1 cellular context compared by ENCODE assay signal in genomic region chr6:36442671-36443497, GRCh38.
TF ChIP-seq lines count a peak whose summit lies in the region.

TSS of gene KCTD20 (plus strand) at chr6:36443000. CDS start at chr6:36470098, 27,098 bp downstream.
TSS of gene PXT1 (minus strand) at chr6:36442854. CDS start at chr6:36426082, 16,772 bp downstream.

TF ChIP-seq in HepG2, 621 proteins besides CTCF, POLR2A, EP300 and RAD21 (continued from another document and continues in another):
- no peak; the same call in 1 of the 2 replicates for TF ChIP-seq GMEB2 (CRISPR knock-in tag; IDR thresholded peaks at IDR 0.05; ENCODE audit: low read depth)
- no peak for TF ChIP-seq SNAPC5 (CRISPR knock-in tag; IDR thresholded peaks at IDR 0.05; ENCODE audit: borderline replicate concordance)
- TF ChIP-seq RNF219 (CRISPR knock-in tag; IDR thresholded peaks at IDR 0.05) = no peak
- TF ChIP-seq MLX (CRISPR knock-in tag; IDR thresholded peaks at IDR 0.05) = peak; percentile 71; the same call in 1 of the 2 replicates
- no peak for TF ChIP-seq SNAPC2 (CRISPR knock-in tag; IDR thresholded peaks at IDR 0.05)
- peak; percentile 69 for TF ChIP-seq SRF (IDR thresholded peaks at IDR 0.05; ENCODE audit: low read depth, low read length)
- peak; percentile 37; the same call in 1 of the 2 replicates for TF ChIP-seq ARID2 (CRISPR knock-in tag; IDR thresholded peaks at IDR 0.05; ENCODE audit: borderline replicate concordance)
- TF ChIP-seq TBX3 (IDR thresholded peaks at IDR 0.05; ENCODE audit: borderline replicate concordance) = no peak
- peak; percentile 73; the same call in 1 of the 2 replicates for TF ChIP-seq TARDBP (CRISPR knock-in tag; IDR thresholded peaks at IDR 0.05)
- TF ChIP-seq ZNF652 (CRISPR knock-in tag; IDR thresholded peaks at IDR 0.05; ENCODE audit: borderline replicate concordance, low read depth) = 0 out of 2 replicates have a peak, but pooled peaks have one; percentile 49
- peak; percentile 95; the same call in 1 of the 2 replicates for TF ChIP-seq ZNF274 (CRISPR knock-in tag; IDR thresholded peaks at IDR 0.05)
- peak; percentile 41; the same call in 1 of the 2 replicates for TF ChIP-seq ZNF142 (CRISPR knock-in tag; IDR thresholded peaks at IDR 0.05)
- TF ChIP-seq GATA4 (IDR thresholded peaks at IDR 0.05; ENCODE audit: borderline replicate concordance, low read depth) = peak; percentile 68; the same call in 1 of the 2 replicates
- TF ChIP-seq ZSCAN9 (CRISPR knock-in tag; IDR thresholded peaks at IDR 0.05; ENCODE audit: borderline replicate concordance) = peak; percentile 81
- no peak; the same call in 1 of the 2 replicates for TF ChIP-seq NFATC3 (CRISPR knock-in tag; IDR thresholded peaks at IDR 0.05)
- TF ChIP-seq SP1 (IDR thresholded peaks at IDR 0.05) = no peak
- peak; percentile 68 for TF ChIP-seq SP1 (CRISPR knock-in tag; IDR thresholded peaks at IDR 0.05)
- peak; percentile 66; the same call in 1 of the 2 replicates for TF ChIP-seq ZNF691 (CRISPR knock-in tag; IDR thresholded peaks at IDR 0.05; ENCODE audit: borderline replicate concordance, low read depth)
- 0 out of 2 replicates have a peak, but pooled peaks have one; percentile 34 for TF ChIP-seq ZBTB26 (CRISPR knock-in tag; IDR thresholded peaks at IDR 0.05; ENCODE audit: borderline replicate concordance)
- TF ChIP-seq ZNF792 (CRISPR knock-in tag; IDR thresholded peaks at IDR 0.05) = peak; percentile 90
- no peak; the same call in 1 of the 2 replicates for TF ChIP-seq CENPBD1 (CRISPR knock-in tag; IDR thresholded peaks at IDR 0.05; ENCODE audit: borderline replicate concordance, low read depth)
- no peak for TF ChIP-seq MBD4 (IDR thresholded peaks at IDR 0.05; ENCODE audit: borderline replicate concordance, low read length)
- TF ChIP-seq TEF (CRISPR knock-in tag; IDR thresholded peaks at IDR 0.05) = no peak; the same call in 1 of the 2 replicates
- no peak for TF ChIP-seq CEBPB (IDR thresholded peaks at IDR 0.05; ENCODE audit: borderline replicate concordance, low read depth, low read length)
- peak; percentile 96 for TF ChIP-seq ZIK1 (CRISPR knock-in tag; IDR thresholded peaks at IDR 0.05; ENCODE audit: borderline replicate concordance, low read depth)
- TF ChIP-seq RBM22 (optimal IDR thresholded peaks at IDR 0.05; ENCODE audit: low read length) = no peak
- TF ChIP-seq ZNF816 (CRISPR knock-in tag; IDR thresholded peaks at IDR 0.05; ENCODE audit: borderline replicate concordance) = peak; percentile 63; the same call in 1 of the 2 replicates
- 0 out of 2 replicates have a peak, but pooled peaks have one; percentile 53 for TF ChIP-seq MEIS2 (CRISPR knock-in tag; IDR thresholded peaks at IDR 0.05)
- no peak for TF ChIP-seq ATAD3A (CRISPR knock-in tag; IDR thresholded peaks at IDR 0.05)
- TF ChIP-seq ZNF589 (CRISPR knock-in tag; conservative IDR thresholded peaks at IDR 0.05) = peak; percentile 80; the same call in 1 of the 2 replicates
- peak; percentile 93; the same call in 1 of the 2 replicates for TF ChIP-seq ZNF543 (CRISPR knock-in tag; IDR thresholded peaks at IDR 0.05)
- TF ChIP-seq ZNF225 (CRISPR knock-in tag; IDR thresholded peaks at IDR 0.05) = peak; percentile 93
- peak; percentile 44; the same call in 1 of the 2 replicates for TF ChIP-seq ZNF317 (CRISPR knock-in tag; IDR thresholded peaks at IDR 0.05)
- peak; percentile 67 for TF ChIP-seq ZBTB21 (CRISPR knock-in tag; IDR thresholded peaks at IDR 0.05)
- peak; percentile 69; the same call in 1 of the 2 replicates for TF ChIP-seq ZNF607 (CRISPR knock-in tag; IDR thresholded peaks at IDR 0.05; ENCODE audit: borderline replicate concordance)
- peak; percentile 92; the same call in 1 of the 2 replicates for TF ChIP-seq IRF9 (CRISPR knock-in tag; IDR thresholded peaks at IDR 0.05; ENCODE audit: borderline replicate concordance)
- no peak for TF ChIP-seq ZNF326 (CRISPR knock-in tag; IDR thresholded peaks at IDR 0.05; ENCODE audit: borderline replicate concordance)
- no peak for TF ChIP-seq ZFP41 (CRISPR knock-in tag; IDR thresholded peaks at IDR 0.05; ENCODE audit: borderline replicate concordance)
- no peak for TF ChIP-seq ZNF207 (IDR thresholded peaks at IDR 0.05; ENCODE audit: borderline replicate concordance)
- TF ChIP-seq ZMYM2 (CRISPR knock-in tag; IDR thresholded peaks at IDR 0.05) = no peak
- TF ChIP-seq RBFOX2 (IDR thresholded peaks at IDR 0.05; ENCODE audit: low read depth, low read length) = peak; percentile 94
- peak; percentile 46; the same call in 1 of the 2 replicates for TF ChIP-seq TOPORS (CRISPR knock-in tag; IDR thresholded peaks at IDR 0.05)
- TF ChIP-seq ZNF567 (CRISPR knock-in tag; IDR thresholded peaks at IDR 0.05; ENCODE audit: borderline replicate concordance) = 0 out of 2 replicates have a peak, but pooled peaks have one; percentile 75
- peak; percentile 76; the same call in 1 of the 2 replicates for TF ChIP-seq ATF6 (CRISPR knock-in tag; conservative IDR thresholded peaks at IDR 0.05)
- peak; percentile 46 for TF ChIP-seq ZC3H13 (CRISPR knock-in tag; IDR thresholded peaks at IDR 0.05)
